ENCODE assay signal across 15 cellular contexts in genomic region chr20:62157387-62158087, GRCh38. TPM values are rescaled to one million over a fixed set of nuclear protein-coding genes. Genes with fewer than 3 reads are reported as not detected.
DNase-seq lines count a peak whose midpoint lies in the region; ATAC-seq, FAIRE-seq and TF ChIP-seq lines count a peak whose summit lies in the region.
"Had no signal": no experiment of that assay in that cellular context is flagged by ENCODE, and none has a peak within 500 bp of the region (broad histone marks: within the 10 kb centered on the region; RNA-seq: fewer than 3 reads in every experiment).

No MANE protein-coding gene starts in this region.

- H2BK5ac ChIP-seq in H9 (ENCODE audit: insufficient read length, low read length), result no peak overlapping the region
- H2BK5ac ChIP-seq in H1 (ENCODE audit: low read depth, low read length), result peak overlapping the region; percentile 45; the same call in 1 of the 2 replicates

- H3K4me3 ChIP-seq in HUES6 (ENCODE audit: low read depth, low read length) (no peak overlapping the region), H1 (ENCODE audit: extremely low read depth in 1 of 4, insufficient read depth in 2 of 4, low read depth in 3 of 4, low read length in 4 of 4) (no peak overlapping the region), osteoblast (ENCODE audit: insufficient read depth, low read length) (no peak overlapping the region)
- H3K4me3 ChIP-seq: A549 had no signal

- TF ChIP-seq EP300 in H1 (IDR thresholded peaks at IDR 0.05; ENCODE audit: borderline replicate concordance in 1 of 2, low read depth in 2 of 2, low read length in 2 of 2), result no peak

- H3K9ac ChIP-seq in H9 (ENCODE audit: extremely low read depth, insufficient read length, low read length) (no peak overlapping the region), HUES6 (ENCODE audit: low read length) (peak overlapping the region; percentile 41), H1 (replicated peaks in 1 of 4; ENCODE audit: extremely low read depth in 1 of 4, low read depth in 3 of 4, low read length in 3 of 4) (no peak overlapping the region)

- H3K14ac ChIP-seq in H9 (ENCODE audit: insufficient read depth, low read length) (no peak overlapping the region; the same call in 1 of the 2 replicates), H1 (ENCODE audit: insufficient read length) (no peak overlapping the region)

- H3K4me2 ChIP-seq in H9 (ENCODE audit: insufficient read depth, insufficient read length, low read length) (no peak overlapping the region), H1 (ENCODE audit: insufficient read depth in 1 of 2, low read depth in 2 of 2, low read length in 2 of 2) (no peak overlapping the region), osteoblast (ENCODE audit: insufficient read depth, low read length) (no peak overlapping the region)
- H3K4me2 ChIP-seq: A549 had no signal

- H3K27me3 ChIP-seq in H9 (ENCODE audit: insufficient read depth, low read length) (no peaks in the 10 kb centered on the region), HUES6 (ENCODE audit: control insufficient read depth, insufficient read depth, low read length) (no peaks in the 10 kb centered on the region), H1 (replicated peaks in 1 of 4; ENCODE audit: control insufficient read depth in 3 of 4, extremely low read depth in 1 of 4, insufficient read depth in 3 of 4, low read length in 3 of 4) (no peaks in the 10 kb centered on the region), osteoblast (ENCODE audit: insufficient read depth, low read length) (no peaks in the 10 kb centered on the region)
- H3K27me3 ChIP-seq: BE2C had no signal

- no peak overlapping the region for H3K4ac ChIP-seq in H9 (ENCODE audit: low read depth, low read length)
- H3K4ac ChIP-seq in H1 (replicated peaks; ENCODE audit: insufficient read length, low read depth, low read length), result no peak overlapping the region

- H4K5ac ChIP-seq in H9 (ENCODE audit: insufficient read length, low read depth, low read length), result no peak overlapping the region
- no peak overlapping the region for H4K5ac ChIP-seq in H1 (ENCODE audit: insufficient read length, low read depth, low read length)

- no peaks in the 10 kb centered on the region for H3K27me3 Mint-ChIP-seq in H9 (ENCODE audit: low read depth)
- H3K27me3 Mint-ChIP-seq in T-helper 2 cell treated with Interferon-gamma antibody and Interleukin-4, amounts not matched to agents 5 μg/mL and 100 μg/mL, for 36 hours (ENCODE audit: low read depth), result no peaks in the 10 kb centered on the region
- H3K27me3 Mint-ChIP-seq: CD8-positive, alpha-beta memory T cell had no signal

- H3K23me2 ChIP-seq in H9 (ENCODE audit: insufficient read length, low read depth, low read length, poor library complexity, severe bottlenecking), result no peaks in the 10 kb centered on the region
- H3K23me2 ChIP-seq in H1 (ENCODE audit: low read depth, low read length), result no peaks in the 10 kb centered on the region

- H4K91ac ChIP-seq in H9 (ENCODE audit: insufficient read length, low read depth, low read length) (no peak overlapping the region), H1 (replicated peaks; ENCODE audit: insufficient read length, low read length) (no peak overlapping the region)

- no peak overlapping the region for H3K23ac ChIP-seq in H9 (ENCODE audit: insufficient read length, low read depth, low read length)
- H3K23ac ChIP-seq in H1 (ENCODE audit: insufficient read length), result no peak overlapping the region

- H3K9me3 ChIP-seq in H9 (ENCODE audit: control insufficient read depth, low read depth, low read length) (no peaks in the 10 kb centered on the region), HUES6 (ENCODE audit: control insufficient read depth, insufficient read depth, low read depth, low read length) (peaks cover 6% of the 10 kb centered on the region; the same call in 1 of the 2 replicates), H1 (ENCODE audit: insufficient read depth in 2 of 2, low read depth in 1 of 2, low read length in 1 of 2) (no peaks in the 10 kb centered on the region), osteoblast (ENCODE audit: low read depth, low read length) (no peaks in the 10 kb centered on the region)
- H3K9me3 ChIP-seq: BE2C, Caco-2 had no signal

- H3K36me3 ChIP-seq in HUES6 (ENCODE audit: control insufficient read depth, insufficient read depth, low read length), result peaks cover 48% of the 10 kb centered on the region
- H3K36me3 ChIP-seq in H1 (ENCODE audit: control insufficient read depth in 2 of 4, insufficient read depth in 4 of 4, low read length in 3 of 4), result peaks cover 5 to 24% (median 11%) of the 10 kb centered on the region in 4 experiments; a peak in 7 of 8 replicates
- peaks cover 5% of the 10 kb centered on the region for H3K36me3 ChIP-seq in osteoblast (ENCODE audit: insufficient read depth, low read length)

- WGBS in H9 (ENCODE audit: extremely low coverage, insufficient read length, low lambda C conversion rate), result no CpG with 5 or more reads among the region's 25 CpGs
- 90% methylated on average over 21 of the region's 25 CpGs; no CpG with 5 or more reads in 1 of the 2 experiments for WGBS in H1 (ENCODE audit: extremely low coverage in 1 of 2, insufficient coverage in 1 of 2, insufficient read length in 1 of 2, insufficient replicate concordance in 2 of 2, low coverage in 1 of 2, low lambda C conversion rate in 2 of 2, missing lambda C conversion rate in 1 of 2), 2 experiments

- H3K79me2 ChIP-seq in H9 (ENCODE audit: insufficient read depth, low read length), result peaks cover 12% of the 10 kb centered on the region; the same call in 1 of the 2 replicates
- H3K79me2 ChIP-seq in H1 (ENCODE audit: control insufficient read depth in 1 of 2, insufficient read depth in 2 of 2, low read length in 2 of 2), result peaks cover 7 to 74% of the 10 kb centered on the region in 2 experiments; a peak in 3 of 4 replicates
- peaks cover 82% of the 10 kb centered on the region for H3K79me2 ChIP-seq in osteoblast (ENCODE audit: insufficient read depth, low read length)

- H3K9me3 Mint-ChIP-seq in H9, result peaks cover 4 to 6% of the 10 kb centered on the region in 2 experiments; a peak in 2 of 5 replicates
- peaks cover 16% of the 10 kb centered on the region for H3K9me3 Mint-ChIP-seq in T-helper 2 cell treated with Interferon-gamma antibody and Interleukin-4, amounts not matched to agents 5 μg/mL and 100 μg/mL, for 36 hours

- H4K20me1 ChIP-seq in H9 (ENCODE audit: control insufficient read depth, insufficient read depth, insufficient read length), result no peaks in the 10 kb centered on the region
- peaks cover 22 to 57% of the 10 kb centered on the region in 2 experiments for H4K20me1 ChIP-seq in H1 (replicated peaks in 1 of 2; ENCODE audit: control insufficient read depth in 1 of 2, insufficient read depth in 2 of 2, low read length in 2 of 2)
- peaks cover 42% of the 10 kb centered on the region for H4K20me1 ChIP-seq in osteoblast (ENCODE audit: insufficient read depth, low read length)

- no peak for FAIRE-seq in H1 (lab: Jason Lieb, UNC)
- FAIRE-seq: A549, GM19239 had no signal

- H2BK15ac ChIP-seq in H9 (ENCODE audit: low read depth, low read length) (no peak overlapping the region), H1 (ENCODE audit: low read length) (no peak overlapping the region)

- peaks cover 25 to 29% of the 10 kb centered on the region in 2 experiments for H3K4me1 Mint-ChIP-seq in H9
- H3K4me1 Mint-ChIP-seq in T-helper 2 cell treated with Interferon-gamma antibody and Interleukin-4, amounts not matched to agents 5 μg/mL and 100 μg/mL, for 36 hours (ENCODE audit: low read depth), result peaks cover 7% of the 10 kb centered on the region

- no peak overlapping the region for H3T11ph ChIP-seq in H9 (ENCODE audit: low read length)

- peaks cover 32 to 55% (median 50%) of the 10 kb centered on the region in 3 experiments for H3K36me3 Mint-ChIP-seq in H9 (ENCODE audit: insufficient read depth in 1 of 3, low read depth in 3 of 3)
- peaks cover 35% of the 10 kb centered on the region for H3K36me3 Mint-ChIP-seq in T-helper 2 cell treated with Interferon-gamma antibody and Interleukin-4, amounts not matched to agents 5 μg/mL and 100 μg/mL, for 36 hours (ENCODE audit: low read depth)

- H3K27ac Mint-ChIP-seq in H9, result peak overlapping the region in 2 of 3 experiments; percentile 48 to 68; a peak in 2 of 7 replicates
- no peak overlapping the region for H3K27ac Mint-ChIP-seq in T-helper 2 cell treated with Interferon-gamma antibody and Interleukin-4, amounts not matched to agents 5 μg/mL and 100 μg/mL, for 36 hours

- DNase-seq in H9, result no peak
- no peak for DNase-seq in H1 (ENCODE audit: low read depth in 1 of 2, low spot score in 2 of 2)
- peak; percentile 80 for DNase-seq in osteoblast (ENCODE audit: insufficient read length, low spot score, missing footprints)
- no peak for DNase-seq in T-helper 2 cell treated with Interferon-gamma antibody and Interleukin-4, amounts not matched to agents 5 μg/mL and 100 μg/mL, for 36 hours (ENCODE audit: low spot score)
- DNase-seq in cortex of kidney (lab: John Stamatoyannopoulos, UW), result no peak
- DNase-seq: GF-D8, GOT3 had no signal

- no peak overlapping the region for H2BK12ac ChIP-seq in H9 (ENCODE audit: insufficient read length, low read depth, low read length)
- H2BK12ac ChIP-seq in H1 (ENCODE audit: low read depth, low read length), result no peak overlapping the region

- no peak overlapping the region for H2AFZ ChIP-seq in H9 (ENCODE audit: low read length)
- H2AFZ ChIP-seq in H1 (ENCODE audit: low read length), result no peak overlapping the region
- no peak overlapping the region for H2AFZ ChIP-seq in osteoblast (ENCODE audit: low read length)

- H3K4me3 Mint-ChIP-seq in H9, result no peak overlapping the region
- no peak overlapping the region for H3K4me3 Mint-ChIP-seq in T-helper 2 cell treated with Interferon-gamma antibody and Interleukin-4, amounts not matched to agents 5 μg/mL and 100 μg/mL, for 36 hours
- H3K4me3 Mint-ChIP-seq: CD8-positive, alpha-beta memory T cell had no signal

- H2BK120ac ChIP-seq in H9 (ENCODE audit: low read depth, low read length, poor library complexity, severe bottlenecking), result no peak overlapping the region
- no peak overlapping the region for H2BK120ac ChIP-seq in H1 (replicated peaks; ENCODE audit: low read depth, low read length)

- no peak overlapping the region for H2BK20ac ChIP-seq in H9 (ENCODE audit: low read depth, low read length, poor library complexity, severe bottlenecking)
- H2BK20ac ChIP-seq in H1 (ENCODE audit: low read length), result no peak overlapping the region

- H3K79me1 ChIP-seq in H9 (ENCODE audit: insufficient read depth, low read depth, low read length, poor library complexity, severe bottlenecking), result peaks cover 4% of the 10 kb centered on the region
- peaks cover 27% of the 10 kb centered on the region for H3K79me1 ChIP-seq in H1 (ENCODE audit: low read depth, low read length)

- H2AK5ac ChIP-seq in H9 (ENCODE audit: insufficient read length, low read length), result no peak overlapping the region
- H2AK5ac ChIP-seq in H1 (ENCODE audit: low read depth, low read length), result no peak overlapping the region

- POLR2A ChIA-PET in H1 (lab: Charles Lee; ENCODE audit: partially characterized antibody), result interaction anchor here (1.0 to 1.1 kb wide), 2 partner anchors 9 to 91 kb away, joined by 4 to 7 read pairs; partner anchors contain the start of gene TAF4

- H3K56ac ChIP-seq in H9 (ENCODE audit: insufficient read length, low read depth, low read length), result no peak overlapping the region
- no peak overlapping the region for H3K56ac ChIP-seq in H1 (replicated peaks; ENCODE audit: insufficient read length, low read depth, low read length)

- H3K4me1 ChIP-seq in H9 (ENCODE audit: insufficient read depth, low read length), result no peaks in the 10 kb centered on the region
- H3K4me1 ChIP-seq in HUES6 (ENCODE audit: control insufficient read depth, insufficient read depth, low read length), result peaks cover 32% of the 10 kb centered on the region
- peaks cover 0 to 16% (median 8%) of the 10 kb centered on the region in 4 experiments; a peak in 6 of 7 replicates for H3K4me1 ChIP-seq in H1 (replicated peaks in 1 of 4; ENCODE audit: control insufficient read depth in 3 of 4, insufficient read depth in 4 of 4, low read length in 3 of 4)
- H3K4me1 ChIP-seq in osteoblast (ENCODE audit: insufficient read depth, low read length), result peaks cover 20% of the 10 kb centered on the region

- no peak for TF ChIP-seq CTCF in H9 (conservative IDR thresholded peaks at IDR 0.05)
- no peak for TF ChIP-seq CTCF in H1 (IDR thresholded peaks at IDR 0.05; ENCODE audit: control extremely low read depth in 1 of 3, insufficient read depth in 1 of 3, low read depth in 1 of 3, low read length in 3 of 3)
- no peak for TF ChIP-seq CTCF in osteoblast (IDR thresholded peaks at IDR 0.05; ENCODE audit: extremely low read depth, low read depth, low read length)

- no peak for TF ChIP-seq POLR2A in H1 (IDR thresholded peaks at IDR 0.05; ENCODE audit: control extremely low read depth in 1 of 2, low read depth in 2 of 2, low read length in 2 of 2)

- H4K8ac ChIP-seq in H9 (replicated peaks; ENCODE audit: insufficient read length, low read depth, low read length), result no peak overlapping the region
- H4K8ac ChIP-seq in H1 (ENCODE audit: extremely low read depth, insufficient read depth, low read length), result peak overlapping the region; percentile 75

- TF ChIP-seq RAD21 in H1 (IDR thresholded peaks at IDR 0.05 in 1 of 2, conservative IDR thresholded peaks at IDR 0.05 in 1 of 2; ENCODE audit: low read depth in 2 of 2, low read length in 2 of 2), result no peak

- H3K27ac ChIP-seq in H9 (ENCODE audit: insufficient read length, low read depth, low read length) (no peak overlapping the region), HUES6 (ENCODE audit: low read depth, low read length) (0 out of 2 replicates have a peak overlapping the region, but pooled peaks have one; percentile 4), H1 (ENCODE audit: low read depth, low read length) (no peak overlapping the region; the same call in 1 of the 2 replicates), osteoblast (ENCODE audit: low read depth, low read length) (no peak overlapping the region)

- no peak overlapping the region for H3K18ac ChIP-seq in H9 (ENCODE audit: insufficient read length, low read depth, low read length)
- H3K18ac ChIP-seq in H1 (ENCODE audit: extremely low read depth, low read length), result no peak overlapping the region

- CTCF ChIA-PET in H1 (lab: Charles Lee; ENCODE audit: partially characterized antibody), result interaction anchor here (0.6 to 2.6 kb wide), 8 partner anchors 11 to 139 kb away, joined by 3 to 16 read pairs (median 4); no protein-coding TSS in a partner anchor

- ATAC-seq in HG03196 (IDR thresholded peaks at IDR 0.05; ENCODE audit: unreplicated experiment), result no peak
- ATAC-seq in HG02981 (IDR thresholded peaks at IDR 0.05; ENCODE audit: unreplicated experiment), result no peak

RNA-seq across cellular contexts. Expression of gene SS18L1, which starts 14.0 kb away (rescaled TPM):
- total RNA-seq in H9 (2021) (18.8 and 22.2 TPM in 2 replicates), osteoblast (12.7 TPM in 2 replicates)
- 22.4 and 28.4 TPM in 2 replicates for total RNA-seq in H1 (2021; fragmentation: NEBNext Ultra II Directional; extraction: Animal tissue kit (Norgen Biotek cat#: 25700))
- polyA plus RNA-seq in H1 (2011; rRNA removed), result 29.7 and 36.6 TPM in 2 replicates
- 30.1 TPM for polyA plus RNA-seq in H1 (2011; cell fraction: cytosol; rRNA removed)
- 83.9 TPM for polyA plus RNA-seq in H1 (2011; cell fraction: nucleus; rRNA removed)
- polyA plus RNA-seq in H1 (2012, experiment 1 of 2), result 18.9 to 24.1 TPM (median 19.8 TPM) in 4 replicates
- polyA plus RNA-seq in H1 (2012, experiment 2 of 2), result 3.0 TPM
- 12.9 TPM for polyA plus RNA-seq in H1 (2013, experiment 1 of 2)
- polyA plus RNA-seq in H1 (2013, experiment 2 of 2), result 12.2 TPM
- polyA minus RNA-seq in H1 (2011; rRNA and poly(A)+ RNA removed), result 16.5 and 24.4 TPM in 2 replicates
- polyA minus RNA-seq in H1 (2011; cell fraction: cytosol; rRNA and poly(A)+ RNA removed), result 33.8 TPM
- 29.1 TPM for polyA minus RNA-seq in H1 (2011; cell fraction: nucleus; rRNA and poly(A)+ RNA removed)

RNA-seq across cellular contexts. Expression of gene PSMA7, which starts 14.3 kb away (rescaled TPM):
- total RNA-seq in H9 (2021), result 332 and 337 TPM in 2 replicates
- total RNA-seq in H1 (2021; fragmentation: NEBNext Ultra II Directional; extraction: Animal tissue kit (Norgen Biotek cat#: 25700)), result 339 and 361 TPM in 2 replicates
- polyA plus RNA-seq in H1 (2011; rRNA removed), result 607 and 648 TPM in 2 replicates
- 619 TPM for polyA plus RNA-seq in H1 (2011; cell fraction: cytosol; rRNA removed)
- polyA plus RNA-seq in H1 (2011; cell fraction: nucleus; rRNA removed), result 429 TPM
- polyA plus RNA-seq in H1 (2012, experiment 1 of 2), result 276 to 407 TPM (median 389 TPM) in 4 replicates
- 325 TPM for polyA plus RNA-seq in H1 (2012, experiment 2 of 2)
- polyA plus RNA-seq in H1 (2013, experiment 1 of 2), result 550 TPM
- 519 TPM for polyA plus RNA-seq in H1 (2013, experiment 2 of 2)
- 194 and 202 TPM in 2 replicates for polyA minus RNA-seq in H1 (2011; rRNA and poly(A)+ RNA removed)
- 110 TPM for polyA minus RNA-seq in H1 (2011; cell fraction: cytosol; rRNA and poly(A)+ RNA removed)
- 72.4 TPM for polyA minus RNA-seq in H1 (2011; cell fraction: nucleus; rRNA and poly(A)+ RNA removed)
- total RNA-seq in osteoblast, result 208 and 215 TPM in 2 replicates

RNA-seq across cellular contexts. Expression of gene MTG2, which starts 25.3 kb away (rescaled TPM):
- total RNA-seq in H9 (2021) (25.1 and 27.7 TPM in 2 replicates), osteoblast (22.1 and 25.0 TPM in 2 replicates)
- 22.8 and 24.1 TPM in 2 replicates for total RNA-seq in H1 (2021; fragmentation: NEBNext Ultra II Directional; extraction: Animal tissue kit (Norgen Biotek cat#: 25700))
- 14.4 and 24.7 TPM in 2 replicates for polyA plus RNA-seq in H1 (2011; rRNA removed)
- polyA plus RNA-seq in H1 (2011; cell fraction: cytosol; rRNA removed), result 18.4 TPM
- 19.7 TPM for polyA plus RNA-seq in H1 (2011; cell fraction: nucleus; rRNA removed)
- 17.7 to 22.3 TPM (median 18.6 TPM) in 4 replicates for polyA plus RNA-seq in H1 (2012, experiment 1 of 2)
- 18.3 TPM for polyA plus RNA-seq in H1 (2012, experiment 2 of 2)
- polyA plus RNA-seq in H1 (2013, experiment 1 of 2), result 23.6 TPM
- polyA plus RNA-seq in H1 (2013, experiment 2 of 2), result 23.9 TPM
- 7.7 and 10.8 TPM in 2 replicates for polyA minus RNA-seq in H1 (2011; rRNA and poly(A)+ RNA removed)
- 8.8 TPM for polyA minus RNA-seq in H1 (2011; cell fraction: cytosol; rRNA and poly(A)+ RNA removed)
- 12.1 TPM for polyA minus RNA-seq in H1 (2011; cell fraction: nucleus; rRNA and poly(A)+ RNA removed)

RNA-seq across cellular contexts. Expression of gene LSM14B, which starts 35.3 kb away (rescaled TPM):
- 77.9 and 82.4 TPM in 2 replicates for total RNA-seq in H9 (2021)
- total RNA-seq in H1 (2021; fragmentation: NEBNext Ultra II Directional; extraction: Animal tissue kit (Norgen Biotek cat#: 25700)), result 65.6 and 70.0 TPM in 2 replicates
- polyA plus RNA-seq in H1 (2011; rRNA removed), result 58.3 and 93.9 TPM in 2 replicates
- polyA plus RNA-seq in H1 (2011; cell fraction: cytosol; rRNA removed), result 55.5 TPM
- 80.3 TPM for polyA plus RNA-seq in H1 (2011; cell fraction: nucleus; rRNA removed)
- 62.5 to 71.2 TPM (median 67.6 TPM) in 4 replicates for polyA plus RNA-seq in H1 (2012, experiment 1 of 2)
- polyA plus RNA-seq in H1 (2012, experiment 2 of 2), result 24.0 TPM
- polyA plus RNA-seq in H1 (2013, experiment 1 of 2), result 46.2 TPM
- 45.5 TPM for polyA plus RNA-seq in H1 (2013, experiment 2 of 2)
- polyA minus RNA-seq in H1 (2011; rRNA and poly(A)+ RNA removed), result 51.4 and 62.8 TPM in 2 replicates
- 40.5 TPM for polyA minus RNA-seq in H1 (2011; cell fraction: cytosol; rRNA and poly(A)+ RNA removed)
- 38.9 TPM for polyA minus RNA-seq in H1 (2011; cell fraction: nucleus; rRNA and poly(A)+ RNA removed)
- 41.8 and 48.5 TPM in 2 replicates for total RNA-seq in osteoblast
